In genomic region chr1:220176540-220176939, GRCh38 we compare ENCODE assay signal across 1 cellular context.
TF ChIP-seq lines count a peak whose summit lies in the region.

No MANE protein-coding gene starts in this region.

TF ChIP-seq in IMR-90, 13 proteins besides CTCF, POLR2A, EP300 and RAD21:
- TF ChIP-seq NFE2L2 (IDR thresholded peaks at IDR 0.05; ENCODE audit: low read depth, low read length): no peak
- no peak for TF ChIP-seq USF2 (IDR thresholded peaks at IDR 0.05; ENCODE audit: low read depth, low read length)
- TF ChIP-seq RFX5 (IDR thresholded peaks at IDR 0.05; ENCODE audit: low read depth, low read length): no peak
- no peak for TF ChIP-seq RCOR1 (IDR thresholded peaks at IDR 0.05; ENCODE audit: insufficient replicate concordance, low read length)
- TF ChIP-seq MAZ (IDR thresholded peaks at IDR 0.05; ENCODE audit: borderline replicate concordance, low read depth, low read length): no peak
- TF ChIP-seq BHLHE40 (IDR thresholded peaks at IDR 0.05; ENCODE audit: low read depth, low read length): no peak
- TF ChIP-seq CHD1 (IDR thresholded peaks at IDR 0.05; ENCODE audit: low read depth, low read length): no peak
- no peak for TF ChIP-seq MAFK (IDR thresholded peaks at IDR 0.05; ENCODE audit: low read depth, low read length)
- TF ChIP-seq SMC3 (IDR thresholded peaks at IDR 0.05; ENCODE audit: low read depth, low read length): no peak
